10 cellular contexts compared by ENCODE assay signal in the genomic region with DNA sequence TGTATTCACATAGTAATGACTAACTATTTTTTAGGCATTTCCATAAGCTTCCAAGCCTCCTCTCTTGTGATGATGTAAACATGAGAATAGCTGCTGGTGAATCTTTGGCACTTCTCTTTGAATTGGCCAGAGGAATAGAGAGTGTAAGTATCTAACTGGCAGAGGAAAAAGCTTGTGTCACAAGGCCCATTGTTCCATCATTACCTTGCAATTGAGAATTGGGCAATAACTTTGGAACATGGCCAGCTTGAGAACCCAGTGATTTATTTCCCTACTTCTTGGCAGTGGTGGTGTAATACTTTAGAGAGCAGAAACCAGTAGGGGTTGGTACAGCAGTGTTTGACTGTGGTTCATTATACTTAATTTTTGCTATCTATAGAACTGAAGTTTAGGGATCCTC. TPM values are rescaled to one million over a fixed set of nuclear protein-coding genes. Genes with fewer than 3 reads are reported as not detected.
DNase-seq lines count a peak whose midpoint lies in the region; ATAC-seq and TF ChIP-seq lines count a peak whose summit lies in the region.
"Had no signal": no experiment of that assay in that cellular context is flagged by ENCODE, and none has a peak within 500 bp of the region (broad histone marks: within the 10 kb centered on the region; RNA-seq: fewer than 3 reads in every experiment).

No MANE protein-coding gene starts in this region.

- H3K27me3 ChIP-seq in HCT116 (ENCODE audit: insufficient read depth, low read length) (no peaks in the 10 kb centered on the region), PC-9 (ENCODE audit: insufficient read depth, low read depth) (no peaks in the 10 kb centered on the region), gastrocnemius medialis (no peaks in the 10 kb centered on the region)
- H3K27me3 ChIP-seq in effector memory CD4-positive, alpha-beta T cell (replicated peaks; ENCODE audit: control insufficient read depth, insufficient read depth, low read length, poor library complexity, severe bottlenecking) = no peaks in the 10 kb centered on the region

- no peak overlapping the region for H3K4me2 ChIP-seq in HCT116 (ENCODE audit: low read length)
- H3K4me2 ChIP-seq in PC-9 = no peak overlapping the region
- H3K4me2 ChIP-seq: KMS-11 had no signal

- in situ Hi-C loops in gastrocnemius medialis (cut with MboI; ENCODE audit: low sequenced_read_pairs in 4 of 4) = no loop called here

- H3K9me3 ChIP-seq in HCT116 (ENCODE audit: control insufficient read depth in 1 of 2, insufficient read depth in 1 of 2, low read depth in 1 of 2, low read length in 2 of 2) (no peaks in the 10 kb centered on the region), PC-9 (ENCODE audit: insufficient read depth, low read depth) (no peaks in the 10 kb centered on the region), gastrocnemius medialis (no peaks in the 10 kb centered on the region)
- no peaks in the 10 kb centered on the region for H3K9me3 ChIP-seq in effector memory CD4-positive, alpha-beta T cell (ENCODE audit: control insufficient read depth, low read length)

- ATAC-seq in HCT116 = no peak
- peak; percentile 97 to 98 for ATAC-seq in gastrocnemius medialis
- no peak for ATAC-seq in GM18861 (IDR thresholded peaks at IDR 0.05; ENCODE audit: unreplicated experiment)

- no peak overlapping the region for H3K9ac ChIP-seq in HCT116 (ENCODE audit: low read length)
- H3K9ac ChIP-seq: KMS-11 had no signal

- no peaks in the 10 kb centered on the region for H3K9me2 ChIP-seq in HCT116 (ENCODE audit: insufficient read depth)
- no peaks in the 10 kb centered on the region for H3K9me2 ChIP-seq in PC-9 (ENCODE audit: insufficient read depth)

- no peak overlapping the region for H2AFZ ChIP-seq in HCT116 (ENCODE audit: low read depth, low read length, poor library complexity, severe bottlenecking)
- H2AFZ ChIP-seq in PC-9 = no peak overlapping the region

- BruUV-seq in HCT116 (replicated peaks; lab: Mats Ljungman, UMichigan) (no TSS peak), PC-9 (replicated peaks; lab: Mats Ljungman, UMichigan) (no TSS peak)

- H3K27ac ChIP-seq in HCT116 (ENCODE audit: low read depth, low read length) (no peak overlapping the region), PC-9 (peak overlapping the region; percentile 52), gastrocnemius medialis (peak overlapping the region; percentile 72 to 77 (median 74))
- no peak overlapping the region for H3K27ac ChIP-seq in effector memory CD4-positive, alpha-beta T cell (ENCODE audit: insufficient read depth, low read length, poor library complexity, severe bottlenecking)
- H3K27ac ChIP-seq: KMS-11 had no signal

- RAD21 ChIA-PET in HCT116 (lab: Charles Lee; ENCODE audit: low non-redundant PET in 1 of 2, low total read pairs in 2 of 2, uncharacterized antibody in 2 of 2, unreplicated experiment in 2 of 2) = no interaction called here

- DNase-seq in HCT116 (ENCODE audit: low read depth, low spot score) (no peak), PC-9 (peak; percentile 40 to 65), foreskin fibroblast (peak; percentile 76 to 91), gastrocnemius medialis (peak; percentile 49 to 76), NCI-H2171 treated with DMSO at 0.1 percent for 48 hours (lab: John Stamatoyannopoulos, UW) (no peak)
- DNase-seq in activated CD4-positive, CD25-positive, alpha-beta regulatory T cell treated with anti-CD3 and anti-CD28 coated beads, Interleukin-2, amount 50 U/mL, for 72 hours = no peak
- no peak for DNase-seq in effector memory CD4-positive, alpha-beta T cell
- DNase-seq: activated CD8-positive, alpha-beta memory T cell treated with anti-CD3 and anti-CD28 coated beads for 24 hours had no signal

- TF ChIP-seq CTCF in HCT116 (IDR thresholded peaks at IDR 0.05 in 2 of 3, conservative IDR thresholded peaks at IDR 0.05 in 1 of 3; ENCODE audit: borderline replicate concordance in 1 of 3, insufficient read depth in 1 of 3, low read depth in 2 of 3, low read length in 2 of 3) (no peak), PC-9 (conservative IDR thresholded peaks at IDR 0.05) (no peak), foreskin fibroblast (IDR thresholded peaks at IDR 0.05; ENCODE audit: low read depth, low read length) (no peak), gastrocnemius medialis (IDR thresholded peaks at IDR 0.05 in 4 of 5, conservative IDR thresholded peaks at IDR 0.05 in 1 of 5) (no peak)

- CTCF ChIA-PET in HCT116 (lab: Charles Lee) = no interaction called here
- CTCF ChIA-PET in PC-9 (lab: Charles Lee) = no interaction called here

- H3K4me3 ChIP-seq in HCT116 (replicated peaks in 1 of 2; ENCODE audit: low read depth in 1 of 2, low read length in 2 of 2) (no peak overlapping the region), PC-9 (no peak overlapping the region), foreskin fibroblast (ENCODE audit: low read depth in 1 of 2, low read length in 2 of 2) (no peak overlapping the region), gastrocnemius medialis (no peak overlapping the region)
- no peak overlapping the region for H3K4me3 ChIP-seq in effector memory CD4-positive, alpha-beta T cell (ENCODE audit: insufficient read depth, low read depth, low read length, poor library complexity, severe bottlenecking)

- POLR2A ChIA-PET in HCT116 (lab: Charles Lee) = interaction anchor here (2.2 kb wide), 1 partner anchor 12 kb away, joined by 12 read pairs; a partner anchor contains a TSS
- POLR2A ChIA-PET in PC-9 (lab: Charles Lee; ENCODE audit: unreplicated experiment) = interaction anchor here (0.6 kb wide), 1 partner anchor 38 kb away, joined by 7 read pairs; no protein-coding TSS in a partner anchor

- H3K4me1 ChIP-seq in HCT116 (ENCODE audit: control insufficient read depth in 1 of 2, insufficient read depth in 2 of 2, low read length in 2 of 2) (no peaks in the 10 kb centered on the region), PC-9 (replicated peaks; ENCODE audit: insufficient read depth) (0 out of 2 replicates have a peak, but pooled peaks cover 8% of the 10 kb centered on the region), gastrocnemius medialis (peaks cover 58 to 74% of the 10 kb centered on the region in 2 donors)
- H3K4me1 ChIP-seq in effector memory CD4-positive, alpha-beta T cell (ENCODE audit: control insufficient read depth, insufficient read depth, low read length, poor library complexity, severe bottlenecking) = no peaks in the 10 kb centered on the region

- TF ChIP-seq POLR2A in HCT116 (IDR thresholded peaks at IDR 0.05; ENCODE audit: borderline replicate concordance, extremely low read depth, insufficient read depth, insufficient read length) (no peak), gastrocnemius medialis (IDR thresholded peaks at IDR 0.05) (no peak)

- H3F3A ChIP-seq in PC-9 (ENCODE audit: insufficient read depth, low read depth) = peaks cover 13% of the 10 kb centered on the region; the same call in 1 of the 2 replicates

- intact Hi-C loops in HCT116 (cut with micrococcal nuclease) = no loop called here
- intact Hi-C loops in PC-9 (cut with micrococcal nuclease; ENCODE audit: unreplicated experiment) = no loop called here
- intact Hi-C loops in gastrocnemius medialis (cut with DNase I; ENCODE audit: low total_unique reads) = loop anchor here (1.0 kb wide), 1 partner anchor 18 kb away; a partner anchor contains a TSS

- H4K20me1 ChIP-seq in HCT116 (ENCODE audit: insufficient read depth) (no peaks in the 10 kb centered on the region; the same call in 1 of the 2 replicates), PC-9 (ENCODE audit: insufficient read depth) (peaks cover 5% of the 10 kb centered on the region; the same call in 1 of the 2 replicates)

- no peak for TF ChIP-seq RAD21 in HCT116 (IDR thresholded peaks at IDR 0.05; ENCODE audit: low read depth)

- H3K36me3 ChIP-seq in HCT116 (ENCODE audit: control insufficient read depth in 1 of 2, insufficient read depth in 2 of 2, low read length in 2 of 2) (peaks cover 47 to 51% of the 10 kb centered on the region in 2 experiments; a peak in 3 of 4 replicates), PC-9 (ENCODE audit: low read depth) (peaks cover 63% of the 10 kb centered on the region), gastrocnemius medialis (peaks cover 0 to 73% of the 10 kb centered on the region in 2 donors)
- peaks cover 63% of the 10 kb centered on the region for H3K36me3 ChIP-seq in effector memory CD4-positive, alpha-beta T cell (ENCODE audit: control insufficient read depth, insufficient read depth, low read length)

- H3K79me2 ChIP-seq in HCT116 (ENCODE audit: insufficient read depth, low read length) (peaks cover 31% of the 10 kb centered on the region), PC-9 (ENCODE audit: low read depth) (peaks cover 5% of the 10 kb centered on the region; the same call in 1 of the 2 replicates)

TF ChIP-seq in HCT116, 20 proteins besides CTCF, POLR2A, EP300 and RAD21:
- no peak for TF ChIP-seq SIN3A (IDR thresholded peaks at IDR 0.05; ENCODE audit: low read depth)
- peak; percentile 80 for TF ChIP-seq CEBPB (IDR thresholded peaks at IDR 0.05; ENCODE audit: low read depth)

RNA-seq across cellular contexts. Expression of a gene that starts 12.0 kb away (rescaled TPM):
- total RNA-seq in HCT116 (2021; ENCODE audit: unreplicated experiment) = 43.6 TPM
- 17.2 and 26.3 TPM in 2 replicates for polyA plus RNA-seq in HCT116 (2012)
- total RNA-seq in PC-9 (2021) = 79.6 and 89.4 TPM in 2 replicates
- total RNA-seq in gastrocnemius medialis = 10 to 100 TPM; 37.8 to 70.8 (median 50.1) TPM

RNA-seq across cellular contexts. Expression of a gene that starts 18.6 kb away (rescaled TPM):
- 1.6 TPM for total RNA-seq in HCT116 (2021; ENCODE audit: unreplicated experiment)
- 0.25 and 0.26 TPM in 2 replicates for polyA plus RNA-seq in HCT116 (2012)
- total RNA-seq in PC-9 (2021) = 2.9 and 3.2 TPM in 2 replicates
- total RNA-seq in gastrocnemius medialis = 10 to 100 TPM in 1 of 4 donors, 1 to 10 TPM in 3; 2.2 to 18.4 (median 5.5) TPM

Comparison
In these comparisons a context has a peak if more than half of its experiments do, and no peak if none do; other contexts are left out.
1. ATAC-seq: peak in gastrocnemius medialis (2 of 2); none in HCT116 (single experiment) and GM18861 (single experiment).
2. DNase-seq: peak in PC-9 (2 of 2), foreskin fibroblast (2 of 2) and gastrocnemius medialis (2 of 2); none in HCT116 (single experiment), activated CD4-positive, CD25-positive, alpha-beta regulatory T cell treated with anti-CD3 and anti-CD28 coated beads, Interleukin-2, amount 50 U/mL, for 72 hours (single experiment), effector memory CD4-positive, alpha-beta T cell (0 of 3) and NCI-H2171 treated with DMSO at 0.1 percent for 48 hours (single experiment).
3. H3K27ac ChIP-seq: peak in PC-9 (single experiment) and gastrocnemius medialis (4 of 4); none in HCT116 (single experiment) and effector memory CD4-positive, alpha-beta T cell (single experiment).